Comparison of ENCODE assay signal across 22 cellular contexts in the genomic region with DNA sequence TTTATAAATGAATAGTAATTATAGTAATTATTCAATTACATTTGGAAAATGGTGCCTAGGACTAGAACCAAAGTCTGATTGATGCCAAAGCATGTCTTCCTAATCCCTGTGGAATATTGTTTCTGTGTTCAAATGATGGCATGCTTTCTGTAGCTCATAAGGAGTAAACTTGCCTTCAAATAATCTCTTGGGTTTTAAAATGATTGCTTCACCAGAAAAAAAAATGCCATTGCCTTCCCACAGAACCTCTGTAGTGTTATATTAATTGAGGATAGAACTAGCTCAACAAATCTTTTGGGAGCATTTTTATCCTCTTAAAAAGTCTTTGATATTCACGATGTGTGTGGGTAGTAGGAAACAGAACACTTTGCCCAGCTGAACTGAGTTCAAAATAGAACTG. TPM values are rescaled to one million over a fixed set of nuclear protein-coding genes. Genes with fewer than 3 reads are reported as not detected.
A peak's percentile ranks its signal among the peaks of the same experiment; 100 is the strongest.
DNase-seq lines count a peak whose midpoint lies in the region; TF ChIP-seq lines count a peak whose summit lies in the region.
"Had no signal": no experiment of that assay in that cellular context is flagged by ENCODE, and none has a peak within 500 bp of the region (broad histone marks: within the 10 kb centered on the region; RNA-seq: fewer than 3 reads in every experiment).

No MANE protein-coding gene starts in this region.

- no peak for DNase-seq in esophagus squamous epithelium (lab: John Stamatoyannopoulos, UW)
- DNase-seq in tibial artery = no peak
- no peak for DNase-seq in stimulated activated naive CD4-positive, alpha-beta T cell (lab: John Stamatoyannopoulos, UW)
- no peak for DNase-seq in NCI-H146 (lab: John Stamatoyannopoulos, UW)
- no peak for DNase-seq in WERI-Rb-1
- DNase-seq: activated CD4-positive, alpha-beta T cell treated with anti-CD3 and anti-CD28 coated beads for 1 hour; activated gamma-delta T cell; C1 segment of cervical spinal cord; colonic mucosa; glutamatergic neuron; KBM-7; NCI-H2081 treated with DMSO at 0.1 percent for 48 hours; NCI-H524 treated with DMSO at 0.1 percent for 48 hours; OCI-M1; SJCRH30; stimulated activated CD4-positive, alpha-beta T cell treated with anti-CD3 and anti-CD28 coated beads, Interleukin-1b, Interleukin-23, amount 100 ng/mL, for 48 hours had no signal

- H3K4me1 Mint-ChIP-seq in nephron = peaks cover 72% of the 10 kb centered on the region

- H3K9me3 Mint-ChIP-seq in nephron = no peaks in the 10 kb centered on the region
- H3K9me3 Mint-ChIP-seq: memory B cell; natural killer cell treated with Interleukin-12 subunit alpha and Interleukin-12 subunit beta and Interleukin-15 and Interleukin-18, amount 100 ng/mL, for 72 hours had no signal

- H3K9me3 ChIP-seq in esophagus squamous epithelium (no peaks in the 10 kb centered on the region), tibial artery (no peaks in the 10 kb centered on the region), WERI-Rb-1 (ENCODE audit: severe bottlenecking) (no peaks in the 10 kb centered on the region)
- H3K9me3 ChIP-seq: ascending aorta, colonic mucosa, SJCRH30 had no signal

- H3K27me3 ChIP-seq in esophagus squamous epithelium (no peaks in the 10 kb centered on the region), tibial artery (no peaks in the 10 kb centered on the region), WERI-Rb-1 (ENCODE audit: insufficient read depth, low read depth, severe bottlenecking) (peaks cover 6% of the 10 kb centered on the region)
- H3K27me3 ChIP-seq: ascending aorta, colonic mucosa, SJCRH30 had no signal

- WGBS in esophagus squamous epithelium, 2 donors = 21 to 29% methylated on average over 1 of the region's 1 CpG

- H3K4me1 ChIP-seq in esophagus squamous epithelium (peaks cover 4 to 63% (median 24%) of the 10 kb centered on the region in 3 donors), tibial artery (peaks cover 0 to 67% (median 21%) of the 10 kb centered on the region in 4 donors)
- H3K4me1 ChIP-seq: colonic mucosa had no signal

- H3K36me3 ChIP-seq in esophagus squamous epithelium = no peaks in the 10 kb centered on the region
- H3K36me3 ChIP-seq in tibial artery = no peaks in the 10 kb centered on the region
- H3K36me3 ChIP-seq in WERI-Rb-1 = no peaks in the 10 kb centered on the region
- H3K36me3 ChIP-seq: ascending aorta, colonic mucosa, SJCRH30 had no signal

- H3K4me3 Mint-ChIP-seq in nephron = no peak overlapping the region
- H3K4me3 Mint-ChIP-seq: memory B cell; natural killer cell treated with Interleukin-12 subunit alpha and Interleukin-12 subunit beta and Interleukin-15 and Interleukin-18, amount 100 ng/mL, for 72 hours had no signal

- TF ChIP-seq CTCF in VCaP (conservative IDR thresholded peaks at IDR 0.05) (no peak), esophagus squamous epithelium (IDR thresholded peaks at IDR 0.05) (no peak), nephron (IDR thresholded peaks at IDR 0.05; ENCODE audit: unreplicated experiment in 3 of 3) (no peak), tibial artery (IDR thresholded peaks at IDR 0.05) (no peak), WERI-Rb-1 (IDR thresholded peaks at IDR 0.05; ENCODE audit: low read depth, low read length) (no peak)

- intact Hi-C loops in esophagus squamous epithelium (cut with DNase I) = no loop called here
- intact Hi-C loops in tibial artery (cut with DNase I; ENCODE audit: low total_unique reads) = no loop called here

- H3K27ac ChIP-seq in VCaP = peak overlapping the region; percentile 4; the same call in 1 of the 2 replicates
- H3K27ac ChIP-seq in esophagus squamous epithelium = peak overlapping the region; percentile 68 to 87 (median 79)
- H3K27ac ChIP-seq in tibial artery = peak overlapping the region; percentile 57
- H3K27ac ChIP-seq in WERI-Rb-1 = no peak overlapping the region
- H3K27ac ChIP-seq: colonic mucosa, SJCRH30 had no signal

- peak overlapping the region in 1 of 4 donors; percentile 52 for H3K4me3 ChIP-seq in esophagus squamous epithelium
- H3K4me3 ChIP-seq in tibial artery = no peak overlapping the region
- H3K4me3 ChIP-seq in WERI-Rb-1 (ENCODE audit: low read depth, low read length) = no peak overlapping the region
- H3K4me3 ChIP-seq: ascending aorta, colonic mucosa, SJCRH30 had no signal

- no peaks in the 10 kb centered on the region for H3K27me3 Mint-ChIP-seq in nephron (ENCODE audit: low read depth)

- no peaks in the 10 kb centered on the region for H3K36me3 Mint-ChIP-seq in nephron (ENCODE audit: low read depth)
- H3K36me3 Mint-ChIP-seq: memory B cell; natural killer cell treated with Interleukin-12 subunit alpha and Interleukin-12 subunit beta and Interleukin-15 and Interleukin-18, amount 100 ng/mL, for 72 hours had no signal

- peak overlapping the region in 2 of 3 experiments; percentile 19 to 82 for H3K27ac Mint-ChIP-seq in nephron
- H3K27ac Mint-ChIP-seq: memory B cell; natural killer cell treated with Interleukin-12 subunit alpha and Interleukin-12 subunit beta and Interleukin-15 and Interleukin-18, amount 100 ng/mL, for 72 hours had no signal

- no peak for TF ChIP-seq POLR2A in esophagus squamous epithelium (IDR thresholded peaks at IDR 0.05)

RNA-seq across cellular contexts. Expression of a gene that starts 7.7 kb away (rescaled TPM):
- 1 to 10 TPM in 3 of 4 donors, not detected in 1; 1.1 to 7.8 (median 3.1) TPM for total RNA-seq in esophagus squamous epithelium
- total RNA-seq: endothelial cell of umbilical vein; natural killer cell treated with Interleukin-12 subunit alpha and Interleukin-12 subunit beta and Interleukin-15 and Interleukin-18, amount 100 ng/mL, for 72 hours had no signal

RNA-seq across cellular contexts. Expression of a gene that starts 20.5 kb away (rescaled TPM):
- total RNA-seq in esophagus squamous epithelium = 10 to 100 TPM in 2 of 4 donors, 1 to 10 TPM in 2; 6.9 to 13.6 (median 9.7) TPM
